ENCODE assay signal across 33 cellular contexts in the genomic region with DNA sequence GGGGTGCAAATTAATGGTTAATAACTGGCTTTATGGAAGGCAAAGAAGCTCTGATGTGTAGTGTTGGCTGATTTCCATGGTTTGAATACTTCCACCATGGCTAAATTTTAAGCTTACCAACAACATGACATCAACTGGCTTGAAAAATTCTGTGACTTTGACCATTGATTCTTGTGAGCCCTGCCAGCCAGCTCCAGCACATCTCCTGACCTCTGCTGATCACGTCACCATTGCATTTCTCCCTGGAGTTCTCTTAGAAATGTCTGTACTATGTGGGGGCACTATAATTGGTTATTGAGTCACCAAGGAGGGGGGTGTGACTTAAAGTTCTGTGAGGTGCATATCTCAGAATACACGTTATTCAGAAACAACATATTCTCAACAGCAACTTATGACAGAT.
"Had no signal": no experiment of that assay in that cellular context is flagged by ENCODE, and none has a peak within 500 bp of the region (broad histone marks: within the 10 kb centered on the region; RNA-seq: fewer than 3 reads in every experiment).

No MANE protein-coding gene starts in this region.

- H3K27me3 ChIP-seq: adrenal gland, colonic mucosa, esophagus squamous epithelium, gastroesophageal sphincter, heart right ventricle had no signal

- H3K27ac Mint-ChIP-seq: activated CD4-positive, alpha-beta memory T cell treated with anti-CD3 and anti-CD28 coated beads for 36 hours; activated CD8-positive, alpha-beta memory T cell treated with anti-CD3 and anti-CD28 coated beads, Interleukin-2, amount 10 ng/mL, durations not matched to agents 7 days and 5 days; activated CD8-positive, alpha-beta T cell treated with anti-CD3 and anti-CD28 coated beads, Interleukin-2, amount 10 ng/mL, durations not matched to agents 7 days and 5 days; activated naive CD4-positive, alpha-beta T cell treated with anti-CD3 and anti-CD28 coated beads for 36 hours; activated naive CD4-positive, alpha-beta T cell treated with anti-CD3 and anti-CD28 coated beads, Interleukin-2, amount 50 U/mL, for 24 hours; activated naive CD8-positive, alpha-beta T cell treated with anti-CD3 and anti-CD28 coated beads for 36 hours; activated naive CD8-positive, alpha-beta T cell treated with anti-CD3 and anti-CD28 coated beads, Interleukin-2, amount 50 U/mL, for 24 hours; activated T-helper 1 cell treated with anti-CD3 and anti-CD28 coated beads, Interleukin-12 subunit alpha, Interleukin-12 subunit beta, Interleukin-2, Interleukin-4 antibody, amounts not matched to agents 30 ng/mL and 10 ng/mL and 1 ng/mL, durations not matched to agents 14 hours and 24 hours and 36 hours; activated T-helper 2 cell treated with anti-CD3 and anti-CD28 coated beads, Interferon-gamma antibody, Interleukin-2, Interleukin-4, amounts not matched to agents 10 μg/mL and 5 μg/mL and 100 μg/mL, durations not matched to agents 14 hours and 24 hours and 36 hours; T-helper 17 cell; T-helper 2 cell treated with Interferon-gamma antibody and Interleukin-4, amounts not matched to agents 5 μg/mL and 100 μg/mL, for 36 hours; WTC11 had no signal

- ATAC-seq: activated CD8-positive, alpha-beta memory T cell treated with anti-CD3 and anti-CD28 coated beads, Interleukin-2, amount 10 ng/mL, durations not matched to agents 7 days and 5 days; activated CD8-positive, alpha-beta T cell treated with anti-CD3 and anti-CD28 coated beads, Interleukin-2, amount 10 ng/mL, durations not matched to agents 7 days and 5 days; activated naive CD8-positive, alpha-beta T cell treated with anti-CD3 and anti-CD28 coated beads, Interleukin-2, amount 50 U/mL, for 24 hours; gastroesophageal sphincter; heart right ventricle; T-helper 17 cell; WTC11 had no signal

- H3K4me1 Mint-ChIP-seq: activated CD8-positive, alpha-beta memory T cell treated with anti-CD3 and anti-CD28 coated beads, Interleukin-2, amount 10 ng/mL, durations not matched to agents 7 days and 5 days; activated naive CD4-positive, alpha-beta T cell treated with anti-CD3 and anti-CD28 coated beads, Interleukin-2, amount 50 U/mL, for 24 hours; activated naive CD8-positive, alpha-beta T cell treated with anti-CD3 and anti-CD28 coated beads for 36 hours; activated naive CD8-positive, alpha-beta T cell treated with anti-CD3 and anti-CD28 coated beads, Interleukin-2, amount 50 U/mL, for 24 hours; T-helper 17 cell had no signal

- DNase-seq: activated CD4-positive, alpha-beta memory T cell treated with anti-CD3 and anti-CD28 coated beads for 36 hours; activated CD4-positive, alpha-beta T cell treated with anti-CD3 and anti-CD28 coated beads for 1 hour; activated CD4-positive, alpha-beta T cell treated with anti-CD3 and anti-CD28 coated beads for 48 hours; activated CD8-positive, alpha-beta memory T cell treated with anti-CD3 and anti-CD28 coated beads, Interleukin-2, amount 10 ng/mL, durations not matched to agents 7 days and 5 days; activated CD8-positive, alpha-beta memory T cell treated with anti-CD3 and anti-CD28 coated beads, Interleukin-2, amount 50 U/mL, for 4 hours; activated CD8-positive, alpha-beta T cell treated with anti-CD3 and anti-CD28 coated beads, Interleukin-2, amount 10 ng/mL, durations not matched to agents 7 days and 5 days; activated effector memory CD4-positive, alpha-beta T cell treated with anti-CD3 and anti-CD28 coated beads, Interleukin-2, amount 50 U/mL, for 16 hours; activated naive CD4-positive, alpha-beta T cell treated with anti-CD3 and anti-CD28 coated beads for 36 hours; activated naive CD8-positive, alpha-beta T cell treated with anti-CD3 and anti-CD28 coated beads for 36 hours; activated naive CD8-positive, alpha-beta T cell treated with anti-CD3 and anti-CD28 coated beads, Interleukin-2, amount 50 U/mL, for 24 hours; activated T-cell treated with anti-CD3 and anti-CD28 coated beads, Interleukin-2, amount 50 U/mL, for 1 hour; activated T-cell treated with anti-CD3 and anti-CD28 coated beads, Interleukin-2, amount 50 U/mL, for 48 hours; adrenal gland; amygdala; aorta; caudate nucleus; colonic mucosa; effector CD8-positive, alpha-beta T cell; esophagus squamous epithelium; foreskin melanocyte; heart right ventricle; T-helper 1 cell; T-helper 17 cell; T1000 had no signal

- H3K4me1 ChIP-seq: adrenal gland, colonic mucosa, esophagus squamous epithelium, heart right ventricle had no signal

- H3K36me3 ChIP-seq: adrenal gland, colonic mucosa, esophagus squamous epithelium, gastroesophageal sphincter, heart right ventricle had no signal

- H3K4me3 ChIP-seq: adrenal gland, colonic mucosa, esophagus squamous epithelium, gastroesophageal sphincter, heart right ventricle had no signal

- H3K27ac ChIP-seq: adrenal gland, colonic mucosa, epithelial cell of prostate, esophagus squamous epithelium, gastroesophageal sphincter, heart right ventricle, VCaP had no signal

- H3K27me3 Mint-ChIP-seq: activated CD4-positive, alpha-beta memory T cell treated with anti-CD3 and anti-CD28 coated beads for 36 hours; activated naive CD8-positive, alpha-beta T cell treated with anti-CD3 and anti-CD28 coated beads for 36 hours had no signal

- H3K36me3 Mint-ChIP-seq: activated CD4-positive, alpha-beta memory T cell treated with anti-CD3 and anti-CD28 coated beads for 36 hours; activated CD8-positive, alpha-beta memory T cell treated with anti-CD3 and anti-CD28 coated beads, Interleukin-2, amount 10 ng/mL, durations not matched to agents 7 days and 5 days; activated naive CD4-positive, alpha-beta T cell treated with anti-CD3 and anti-CD28 coated beads, Interleukin-2, amount 50 U/mL, for 24 hours; activated naive CD8-positive, alpha-beta T cell treated with anti-CD3 and anti-CD28 coated beads for 36 hours; brain had no signal

- H3K4me3 Mint-ChIP-seq: activated CD4-positive, alpha-beta memory T cell treated with anti-CD3 and anti-CD28 coated beads for 36 hours; activated CD8-positive, alpha-beta memory T cell treated with anti-CD3 and anti-CD28 coated beads, Interleukin-2, amount 10 ng/mL, durations not matched to agents 7 days and 5 days; activated CD8-positive, alpha-beta T cell treated with anti-CD3 and anti-CD28 coated beads, Interleukin-2, amount 10 ng/mL, durations not matched to agents 7 days and 5 days; activated naive CD4-positive, alpha-beta T cell treated with anti-CD3 and anti-CD28 coated beads for 36 hours; activated naive CD4-positive, alpha-beta T cell treated with anti-CD3 and anti-CD28 coated beads, Interleukin-2, amount 50 U/mL, for 24 hours; activated naive CD8-positive, alpha-beta T cell treated with anti-CD3 and anti-CD28 coated beads for 36 hours; activated naive CD8-positive, alpha-beta T cell treated with anti-CD3 and anti-CD28 coated beads, Interleukin-2, amount 50 U/mL, for 24 hours; activated T-helper 1 cell treated with anti-CD3 and anti-CD28 coated beads, Interleukin-12 subunit alpha, Interleukin-12 subunit beta, Interleukin-2, Interleukin-4 antibody, amounts not matched to agents 30 ng/mL and 10 ng/mL and 1 ng/mL, durations not matched to agents 14 hours and 24 hours and 36 hours; brain; T-helper 17 cell; T-helper 2 cell treated with Interferon-gamma antibody and Interleukin-4, amounts not matched to agents 5 μg/mL and 100 μg/mL, for 36 hours; WTC11 had no signal

- H3K9me3 Mint-ChIP-seq: activated CD4-positive, alpha-beta memory T cell treated with anti-CD3 and anti-CD28 coated beads for 36 hours; activated naive CD4-positive, alpha-beta T cell treated with anti-CD3 and anti-CD28 coated beads for 36 hours; activated naive CD8-positive, alpha-beta T cell treated with anti-CD3 and anti-CD28 coated beads for 36 hours; activated T-helper 1 cell treated with anti-CD3 and anti-CD28 coated beads, Interleukin-12 subunit alpha, Interleukin-12 subunit beta, Interleukin-2, Interleukin-4 antibody, amounts not matched to agents 30 ng/mL and 10 ng/mL and 1 ng/mL, durations not matched to agents 14 hours and 24 hours and 36 hours; activated T-helper 2 cell treated with anti-CD3 and anti-CD28 coated beads, Interferon-gamma antibody, Interleukin-2, Interleukin-4, amounts not matched to agents 10 μg/mL and 5 μg/mL and 100 μg/mL, durations not matched to agents 14 hours and 24 hours and 36 hours; T-helper 2 cell treated with Interferon-gamma antibody and Interleukin-4, amounts not matched to agents 5 μg/mL and 100 μg/mL, for 36 hours had no signal

- H3K9me3 ChIP-seq: adrenal gland, colonic mucosa, esophagus squamous epithelium, gastroesophageal sphincter had no signal
